ENCODE assay signal across 10 cellular contexts in genomic region chr10:71269301-71270288, GRCh38. TPM values are rescaled to one million over a fixed set of nuclear protein-coding genes. Genes with fewer than 3 reads are reported as not detected.
A peak's percentile ranks its signal among the peaks of the same experiment; 100 is the strongest.
DNase-seq lines count a peak whose midpoint lies in the region; ATAC-seq and TF ChIP-seq lines count a peak whose summit lies in the region.
"Had no signal": no experiment of that assay in that cellular context is flagged by ENCODE, and none has a peak within 500 bp of the region (broad histone marks: within the 10 kb centered on the region; RNA-seq: fewer than 3 reads in every experiment).

No MANE protein-coding gene starts in this region.

- H2BK5ac ChIP-seq in neuronal stem cell (ENCODE audit: low read length), result no peak overlapping the region

- peak overlapping the region; percentile 28 for H2BK15ac ChIP-seq in neuronal stem cell (ENCODE audit: low read length)

- no CpG with 5 or more reads among the region's 11 CpGs for WGBS in neuronal stem cell (ENCODE audit: extremely low coverage in 2 of 2, insufficient read length in 2 of 2, insufficient replicate concordance in 1 of 2), 2 donors

- peak overlapping the region; percentile 69 for H3K27ac ChIP-seq in cardiac muscle cell
- peak overlapping the region; percentile 63 for H3K27ac ChIP-seq in neuronal stem cell (replicated peaks; ENCODE audit: low read length)
- H3K27ac ChIP-seq in coronary artery, result no peak overlapping the region
- H3K27ac ChIP-seq: lower lobe of right lung had no signal

- no peak overlapping the region for H4K91ac ChIP-seq in neuronal stem cell (ENCODE audit: low read depth, low read length, poor library complexity)

- no peak overlapping the region for H3K23ac ChIP-seq in neuronal stem cell (ENCODE audit: low read depth, low read length, poor library complexity)

- peak; percentile 30 for DNase-seq in H4 (ENCODE audit: low spot score)
- DNase-seq in cardiac muscle cell (ENCODE audit: low read depth in 1 of 2, low spot score in 1 of 2), result peak in 1 of 2 donors; percentile 70
- peak; percentile 30 for DNase-seq in neuronal stem cell (ENCODE audit: low spot score)
- no peak for DNase-seq in NCI-H1092 (lab: John Stamatoyannopoulos, UW)
- DNase-seq in coronary artery (ENCODE audit: low spot score), result no peak
- DNase-seq in LoVo (ENCODE audit: low spot score), result no peak
- DNase-seq: CD8-positive, alpha-beta memory T cell; lower lobe of right lung had no signal

- no peak overlapping the region for H3K4ac ChIP-seq in neuronal stem cell (ENCODE audit: low read length)

- ATAC-seq in SK-N-SH treated with all-trans-retinoic acid at 6 μM for 48 hours, result peak; percentile 19
- no peak for ATAC-seq in HG03460 (IDR thresholded peaks at IDR 0.05; ENCODE audit: unreplicated experiment)

- TF ChIP-seq CTCF in cardiac muscle cell (IDR thresholded peaks at IDR 0.05; ENCODE audit: low read depth, low read length) (no peak), coronary artery (IDR thresholded peaks at IDR 0.05) (no peak)

- H3K79me1 ChIP-seq in neuronal stem cell (ENCODE audit: low read depth, low read length), result no peaks in the 10 kb centered on the region

- H2AFZ ChIP-seq in neuronal stem cell (ENCODE audit: low read length), result no peak overlapping the region

- H3K4me3 ChIP-seq in cardiac muscle cell (no peak overlapping the region), neuronal stem cell (ENCODE audit: low read length in 2 of 2) (no peak overlapping the region), coronary artery (no peak overlapping the region)
- H3K4me3 ChIP-seq: lower lobe of right lung had no signal

- H3K4me2 ChIP-seq in neuronal stem cell (ENCODE audit: insufficient read depth, low read length, poor library complexity, severe bottlenecking), result no peak overlapping the region

- H3K9ac ChIP-seq in neuronal stem cell (ENCODE audit: low read depth, low read length, poor library complexity), result no peak overlapping the region

- peaks cover 4% of the 10 kb centered on the region for H3K36me3 ChIP-seq in cardiac muscle cell
- H3K36me3 ChIP-seq in neuronal stem cell (replicated peaks in 1 of 2; ENCODE audit: control insufficient read depth in 2 of 2, insufficient read depth in 2 of 2, low read length in 2 of 2), result no peaks in the 10 kb centered on the region
- H3K36me3 ChIP-seq: lower lobe of right lung had no signal

- peak overlapping the region; percentile 34 for H2AK5ac ChIP-seq in neuronal stem cell (ENCODE audit: low read depth, low read length)

- peak overlapping the region; percentile 56 for H3K18ac ChIP-seq in neuronal stem cell (ENCODE audit: low read length)

- H4K8ac ChIP-seq in neuronal stem cell (ENCODE audit: low read depth, low read length), result no peak overlapping the region

- H3K27me3 ChIP-seq in cardiac muscle cell, result no peaks in the 10 kb centered on the region
- peaks cover 0 to 16% (median 0%) of the 10 kb centered on the region in 3 experiments for H3K27me3 ChIP-seq in neuronal stem cell (ENCODE audit: control insufficient read depth in 3 of 3, insufficient read depth in 3 of 3, low read depth in 1 of 3, low read length in 3 of 3)

- peak overlapping the region; percentile 56 for H2BK120ac ChIP-seq in neuronal stem cell (ENCODE audit: low read depth, low read length)

- H2BK12ac ChIP-seq in neuronal stem cell (ENCODE audit: low read length), result no peak overlapping the region

- H3K9me3 ChIP-seq in cardiac muscle cell (ENCODE audit: low read depth) (no peaks in the 10 kb centered on the region), neuronal stem cell (replicated peaks in 1 of 2; ENCODE audit: control insufficient read depth in 2 of 2, insufficient read depth in 1 of 2, low read depth in 1 of 2, low read length in 2 of 2) (no peaks in the 10 kb centered on the region)
- H3K9me3 ChIP-seq: lower lobe of right lung had no signal

- H3K4me1 ChIP-seq in cardiac muscle cell (ENCODE audit: low read depth) (peaks cover 43% of the 10 kb centered on the region), neuronal stem cell (ENCODE audit: control insufficient read depth in 2 of 2, insufficient read depth in 1 of 2, low read depth in 1 of 2, low read length in 2 of 2) (peaks cover 4 to 12% of the 10 kb centered on the region in 2 donors)

- no peak overlapping the region for H3K14ac ChIP-seq in neuronal stem cell (ENCODE audit: low read length)

TF ChIP-seq in SK-N-SH treated with all-trans-retinoic acid at 6 μM for 48 hours, 23 proteins besides CTCF, POLR2A, EP300 and RAD21 (continues in another document):
- TF ChIP-seq ZNF565 (CRISPR knock-in tag; conservative IDR thresholded peaks at IDR 0.05; ENCODE audit: low read depth) (no peak), TCF4 (CRISPR knock-in tag; IDR thresholded peaks at IDR 0.05; ENCODE audit: borderline replicate concordance) (no peak), TOX (CRISPR knock-in tag; IDR thresholded peaks at IDR 0.05; ENCODE audit: borderline replicate concordance) (no peak), ARNTL (CRISPR knock-in tag; IDR thresholded peaks at IDR 0.05; ENCODE audit: borderline replicate concordance, low read depth) (no peak), ZNF70 (CRISPR knock-in tag; IDR thresholded peaks at IDR 0.05) (no peak), GLIS3 (CRISPR knock-in tag; IDR thresholded peaks at IDR 0.05) (no peak), CSDC2 (CRISPR knock-in tag; IDR thresholded peaks at IDR 0.05) (no peak), POU6F1 (CRISPR knock-in tag; IDR thresholded peaks at IDR 0.05; ENCODE audit: borderline replicate concordance, low read depth) (no peak), BACH2 (CRISPR knock-in tag; IDR thresholded peaks at IDR 0.05; ENCODE audit: borderline replicate concordance) (no peak), PPARA (CRISPR knock-in tag; IDR thresholded peaks at IDR 0.05; ENCODE audit: borderline replicate concordance) (no peak), ZNF8 (CRISPR knock-in tag; IDR thresholded peaks at IDR 0.05) (no peak), PATZ1 (CRISPR knock-in tag; IDR thresholded peaks at IDR 0.05; ENCODE audit: borderline replicate concordance) (no peak), CREB5 (CRISPR knock-in tag; IDR thresholded peaks at IDR 0.05; ENCODE audit: low read depth) (no peak), OSR1 (CRISPR knock-in tag; IDR thresholded peaks at IDR 0.05) (no peak)

RNA-seq across cellular contexts. Expression of gene SLC29A3, which starts 49.5 kb away (rescaled TPM):
- 2.1 and 3.3 TPM in 2 replicates for total RNA-seq in H4 (2014; rRNA removed; shearing (Covaris generic))
- 2.5 and 3.5 TPM in 2 replicates for total RNA-seq in cardiac muscle cell
- polyA plus RNA-seq in cardiac muscle cell, result 4.0 and 5.8 TPM in 2 replicates
- 5.2 TPM for polyA plus RNA-seq in neuronal stem cell (2013, experiment 1 of 2)
- 5.5 TPM for polyA plus RNA-seq in neuronal stem cell (2013, experiment 2 of 2)

RNA-seq across cellular contexts. Expression of gene UNC5B, which starts 57.2 kb away (rescaled TPM):
- 6.8 and 7.1 TPM in 2 replicates for total RNA-seq in H4 (2014; rRNA removed; shearing (Covaris generic))
- 112 and 172 TPM in 2 replicates for total RNA-seq in cardiac muscle cell
- 73.3 and 98.3 TPM in 2 replicates for polyA plus RNA-seq in cardiac muscle cell
- 2.8 TPM for polyA plus RNA-seq in neuronal stem cell (2013, experiment 1 of 2)
- polyA plus RNA-seq in neuronal stem cell (2013, experiment 2 of 2), result 2.8 TPM

Comparison
In these comparisons a context has a peak if more than half of its experiments do, and no peak if none do; other contexts are left out.
1. DNase-seq: peak in H4 (single experiment) and neuronal stem cell (single experiment); none in NCI-H1092 (single experiment), coronary artery (single experiment) and LoVo (single experiment).
2. H3K27ac ChIP-seq: peak in cardiac muscle cell (single experiment) and neuronal stem cell (single experiment); none in coronary artery (0 of 2).
3. RNA of gene UNC5B, which starts 57.2 kb away (total RNA-seq): 112 to 172 TPM in cardiac muscle cell; 6.8 to 7.1 TPM in H4; every median in the first group is over 10 times any median in the second.